8 cellular contexts compared by ENCODE assay signal in the genomic region with DNA sequence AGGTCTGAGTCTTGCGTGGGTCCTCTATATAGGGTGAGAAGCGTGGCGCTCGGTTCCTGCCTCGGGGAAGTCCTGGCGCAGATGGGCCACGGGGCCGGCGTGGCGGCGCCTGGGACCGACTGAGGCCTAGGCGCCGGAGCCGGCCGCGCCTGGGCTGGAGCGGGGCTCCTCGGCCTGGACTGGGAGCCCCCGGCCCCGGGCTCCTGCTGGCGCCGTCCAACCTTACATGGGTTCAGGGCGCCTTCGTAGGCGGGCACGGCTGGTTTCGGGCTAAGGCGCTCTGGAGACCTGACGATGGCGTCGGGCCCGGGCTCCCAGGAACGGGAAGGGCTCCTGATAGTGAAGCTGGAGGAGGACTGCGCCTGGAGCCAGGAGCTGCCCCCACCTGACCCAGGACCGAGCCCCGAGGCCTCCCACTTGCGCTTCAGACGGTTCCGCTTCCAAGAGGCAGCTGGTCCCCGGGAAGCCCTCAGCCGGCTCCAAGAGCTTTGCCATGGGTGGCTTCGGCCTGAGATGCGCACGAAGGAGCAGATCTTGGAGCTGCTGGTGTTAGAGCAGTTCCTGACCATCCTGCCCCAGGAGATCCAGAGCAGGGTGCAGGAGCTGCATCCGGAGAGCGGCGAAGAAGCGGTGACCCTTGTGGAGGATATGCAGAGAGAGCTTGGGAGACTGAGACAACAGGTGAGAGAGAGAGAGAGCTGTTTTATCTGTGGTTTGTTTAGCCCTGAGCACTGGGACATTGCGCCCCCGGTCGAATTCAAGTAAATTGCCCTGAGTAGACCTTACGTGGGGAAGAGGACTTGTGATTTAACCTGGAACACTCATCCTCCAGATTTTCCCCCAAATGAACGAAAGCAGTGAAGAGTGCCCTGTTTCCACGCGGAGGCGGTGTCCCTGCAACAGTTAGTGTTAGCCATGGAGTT. TPM values are rescaled to one million over a fixed set of nuclear protein-coding genes. Genes with fewer than 3 reads are reported as not detected.
DNase-seq lines count a peak whose midpoint lies in the region; TF ChIP-seq lines count a peak whose summit lies in the region.

No MANE protein-coding gene starts in this region.

- H3K4me1 ChIP-seq in HEK293 (ENCODE audit: control insufficient read depth, insufficient read depth, low read length) (no peaks in the 10 kb centered on the region), ascending aorta (peaks cover 12 to 13% of the 10 kb centered on the region in 2 donors), liver (ENCODE audit: control insufficient read depth in 4 of 4, insufficient read depth in 4 of 4, low read length in 3 of 4) (peaks cover 4 to 21% (median 19%) of the 10 kb centered on the region in 4 donors), tibial artery (peaks cover 0 to 34% (median 27%) of the 10 kb centered on the region in 4 donors)

- 5% methylated on average over 57 of the region's 57 CpGs for WGBS in liver

- POLR2A ChIA-PET in HEK293 (lab: Yijun Ruan, JAX), result interaction anchor here (0.7 to 3.0 kb wide), 17 partner anchors 14 to 173 kb away, joined by 3 to 21 read pairs (median 7); a partner anchor contains a TSS

- H3K9me3 ChIP-seq in HEK293 (ENCODE audit: control insufficient read depth, insufficient read depth, low read depth, low read length) (no peaks in the 10 kb centered on the region), ascending aorta (peaks cover 25 to 26% of the 10 kb centered on the region in 2 donors), liver (ENCODE audit: control insufficient read depth in 4 of 4, low read length in 3 of 4) (peaks cover 9 to 15% (median 13%) of the 10 kb centered on the region in 4 donors), tibial artery (peaks cover 0 to 32% (median 10%) of the 10 kb centered on the region in 3 donors)

- no peak for TF ChIP-seq RAD21 in liver (IDR thresholded peaks at IDR 0.05)

- H3K36me3 ChIP-seq in HEK293 (ENCODE audit: control insufficient read depth in 2 of 2, insufficient read depth in 1 of 2, low read length in 2 of 2) (peaks cover 0 to 47% of the 10 kb centered on the region in 2 experiments; a peak in 2 of 3 replicates), ascending aorta (peaks cover 29 to 39% of the 10 kb centered on the region in 2 donors), liver (ENCODE audit: control insufficient read depth in 4 of 4, insufficient read depth in 3 of 4, low read depth in 1 of 4, low read length in 3 of 4) (peaks cover 8 to 30% (median 27%) of the 10 kb centered on the region in 4 donors), tibial artery (peaks cover 34 to 42% (median 39%) of the 10 kb centered on the region in 3 donors)

- DNase-seq in Ammon's horn (ENCODE audit: low spot score) (peak; percentile 20), ascending aorta (ENCODE audit: low spot score in 2 of 2) (no peak), tibial artery (peak in 1 of 2 donors; percentile 56), NCI-H2107 (lab: John Stamatoyannopoulos, UW) (no peak), NCI-H2081 treated with DMSO at 0.1 percent for 48 hours (lab: John Stamatoyannopoulos, UW) (no peak), NOMO-1 treated with dmso at 0.1 percent for 144 hours (lab: John Stamatoyannopoulos, UW; ENCODE audit: unreplicated experiment) (no peak)

- peak overlapping the region; percentile 74 for H3K4me3 ChIP-seq in HEK293 (ENCODE audit: low read depth, low read length)
- H3K4me3 ChIP-seq in ascending aorta, result peak overlapping the region; percentile 92 to 96
- H3K4me3 ChIP-seq in liver (ENCODE audit: low read depth in 1 of 3, low read length in 3 of 3), result peak overlapping the region; percentile 84 to 93 (median 85)
- H3K4me3 ChIP-seq in tibial artery, result peak overlapping the region; percentile 87 to 98

- H3K27me3 ChIP-seq in ascending aorta (no peaks in the 10 kb centered on the region), liver (ENCODE audit: control insufficient read depth in 4 of 4, insufficient read depth in 4 of 4, low read length in 3 of 4) (no peaks in the 10 kb centered on the region), tibial artery (no peaks in the 10 kb centered on the region)

- H3K9ac ChIP-seq in liver (ENCODE audit: low read depth in 1 of 2, low read length in 2 of 2), result peak overlapping the region; percentile 68 to 73

- H3K27ac ChIP-seq in HEK293 (ENCODE audit: extremely low read depth, low read depth, low read length) (peak overlapping the region; percentile 94; the same call in 1 of the 2 replicates), ascending aorta (peak overlapping the region; percentile 95 to 100), liver (ENCODE audit: low read depth in 1 of 2, low read length in 2 of 2) (peak overlapping the region; percentile 98), tibial artery (peak overlapping the region; percentile 97 to 98)

- intact Hi-C loops in ascending aorta (cut with DNase I) (loop anchor here (1.0 to 5.0 kb wide), 5 partner anchors 48 to 175 kb away; a partner anchor contains a TSS), tibial artery (cut with DNase I; ENCODE audit: low total_unique reads) (loop anchor here (10.0 kb wide), 1 partner anchor 49 kb away; a partner anchor contains a TSS)

- no peak for TF ChIP-seq CTCF in HEK293 (tag by site-specific recombination; IDR thresholded peaks at IDR 0.05)
- no peak for TF ChIP-seq CTCF in ascending aorta (IDR thresholded peaks at IDR 0.05)
- TF ChIP-seq CTCF in liver (IDR thresholded peaks at IDR 0.05; ENCODE audit: low read depth, low read length, missing input control), result no peak
- no peak for TF ChIP-seq CTCF in tibial artery (IDR thresholded peaks at IDR 0.05)

- CTCF ChIA-PET in HEK293 (lab: Yijun Ruan, JAX), result interaction anchor here (0.6 to 5.6 kb wide), 3 partner anchors 13 to 100 kb away, joined by 3 to 35 read pairs (median 3); no protein-coding TSS in a partner anchor

TF ChIP-seq in liver, 16 proteins besides CTCF, POLR2A, EP300 and RAD21 (continues in another document):
- TF ChIP-seq GABPA (IDR thresholded peaks at IDR 0.05 in 1 of 2, conservative IDR thresholded peaks at IDR 0.05 in 1 of 2) (no peak), JUND (IDR thresholded peaks at IDR 0.05) (no peak), HNF4G (IDR thresholded peaks at IDR 0.05) (no peak), TAF1 (conservative IDR thresholded peaks at IDR 0.05) (no peak), NR2F2 (IDR thresholded peaks at IDR 0.05) (no peak), YY1 (IDR thresholded peaks at IDR 0.05) (no peak), RXRA (IDR thresholded peaks at IDR 0.05) (no peak), SP1 (IDR thresholded peaks at IDR 0.05) (no peak)
- TF ChIP-seq, protein P1, sequence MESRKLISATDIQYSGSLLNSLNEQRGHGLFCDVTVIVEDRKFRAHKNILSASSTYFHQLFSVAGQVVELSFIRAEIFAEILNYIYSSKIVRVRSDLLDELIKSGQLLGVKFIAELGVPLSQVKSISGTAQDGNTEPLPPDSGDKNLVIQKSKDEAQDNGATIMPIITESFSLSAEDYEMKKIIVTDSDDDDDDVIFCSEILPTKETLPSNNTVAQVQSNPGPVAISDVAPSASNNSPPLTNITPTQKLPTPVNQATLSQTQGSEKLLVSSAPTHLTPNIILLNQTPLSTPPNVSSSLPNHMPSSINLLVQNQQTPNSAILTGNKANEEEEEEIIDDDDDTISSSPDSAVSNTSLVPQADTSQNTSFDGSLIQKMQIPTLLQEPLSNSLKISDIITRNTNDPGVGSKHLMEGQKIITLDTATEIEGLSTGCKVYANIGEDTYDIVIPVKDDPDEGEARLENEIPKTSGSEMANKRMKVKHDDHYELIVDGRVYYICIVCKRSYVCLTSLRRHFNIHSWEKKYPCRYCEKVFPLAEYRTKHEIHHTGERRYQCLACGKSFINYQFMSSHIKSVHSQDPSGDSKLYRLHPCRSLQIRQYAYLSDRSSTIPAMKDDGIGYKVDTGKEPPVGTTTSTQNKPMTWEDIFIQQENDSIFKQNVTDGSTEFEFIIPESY (IDR thresholded peaks at IDR 0.05), result no peak
- TF ChIP-seq, protein P2, sequence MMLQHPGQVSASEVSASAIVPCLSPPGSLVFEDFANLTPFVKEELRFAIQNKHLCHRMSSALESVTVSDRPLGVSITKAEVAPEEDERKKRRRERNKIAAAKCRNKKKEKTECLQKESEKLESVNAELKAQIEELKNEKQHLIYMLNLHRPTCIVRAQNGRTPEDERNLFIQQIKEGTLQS (IDR thresholded peaks at IDR 0.05), result no peak
- TF ChIP-seq, protein P3, sequence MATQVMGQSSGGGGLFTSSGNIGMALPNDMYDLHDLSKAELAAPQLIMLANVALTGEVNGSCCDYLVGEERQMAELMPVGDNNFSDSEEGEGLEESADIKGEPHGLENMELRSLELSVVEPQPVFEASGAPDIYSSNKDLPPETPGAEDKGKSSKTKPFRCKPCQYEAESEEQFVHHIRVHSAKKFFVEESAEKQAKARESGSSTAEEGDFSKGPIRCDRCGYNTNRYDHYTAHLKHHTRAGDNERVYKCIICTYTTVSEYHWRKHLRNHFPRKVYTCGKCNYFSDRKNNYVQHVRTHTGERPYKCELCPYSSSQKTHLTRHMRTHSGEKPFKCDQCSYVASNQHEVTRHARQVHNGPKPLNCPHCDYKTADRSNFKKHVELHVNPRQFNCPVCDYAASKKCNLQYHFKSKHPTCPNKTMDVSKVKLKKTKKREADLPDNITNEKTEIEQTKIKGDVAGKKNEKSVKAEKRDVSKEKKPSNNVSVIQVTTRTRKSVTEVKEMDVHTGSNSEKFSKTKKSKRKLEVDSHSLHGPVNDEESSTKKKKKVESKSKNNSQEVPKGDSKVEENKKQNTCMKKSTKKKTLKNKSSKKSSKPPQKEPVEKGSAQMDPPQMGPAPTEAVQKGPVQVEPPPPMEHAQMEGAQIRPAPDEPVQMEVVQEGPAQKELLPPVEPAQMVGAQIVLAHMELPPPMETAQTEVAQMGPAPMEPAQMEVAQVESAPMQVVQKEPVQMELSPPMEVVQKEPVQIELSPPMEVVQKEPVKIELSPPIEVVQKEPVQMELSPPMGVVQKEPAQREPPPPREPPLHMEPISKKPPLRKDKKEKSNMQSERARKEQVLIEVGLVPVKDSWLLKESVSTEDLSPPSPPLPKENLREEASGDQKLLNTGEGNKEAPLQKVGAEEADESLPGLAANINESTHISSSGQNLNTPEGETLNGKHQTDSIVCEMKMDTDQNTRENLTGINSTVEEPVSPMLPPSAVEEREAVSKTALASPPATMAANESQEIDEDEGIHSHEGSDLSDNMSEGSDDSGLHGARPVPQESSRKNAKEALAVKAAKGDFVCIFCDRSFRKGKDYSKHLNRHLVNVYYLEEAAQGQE (IDR thresholded peaks at IDR 0.05), result no peak
- TF ChIP-seq, protein P4, sequence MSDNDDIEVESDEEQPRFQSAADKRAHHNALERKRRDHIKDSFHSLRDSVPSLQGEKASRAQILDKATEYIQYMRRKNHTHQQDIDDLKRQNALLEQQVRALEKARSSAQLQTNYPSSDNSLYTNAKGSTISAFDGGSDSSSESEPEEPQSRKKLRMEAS (IDR thresholded peaks at IDR 0.05), result no peak

RNA-seq across cellular contexts. Expression of a gene that starts 0.5 kb away (rescaled TPM):
- 61.8 TPM for total RNA-seq in ascending aorta
- 10 to 100 TPM; 17.2 to 27.3 TPM for total RNA-seq in liver
- polyA plus RNA-seq in liver, result 1 to 10 TPM; 6.3 to 9.4 TPM

RNA-seq across cellular contexts. Expression of a gene that starts 21.4 kb away (rescaled TPM):
- total RNA-seq in ascending aorta (1.6 TPM), liver (1 to 10 TPM; 1.8 to 2.6 TPM)
- under 1 TPM; 0.58 to 0.71 TPM for polyA plus RNA-seq in liver

RNA-seq across cellular contexts. Expression of a gene that starts 21.5 kb away (rescaled TPM):
- 8.3 TPM for total RNA-seq in ascending aorta
- 10 to 100 TPM; 11.0 to 17.2 TPM for total RNA-seq in liver
- 1 to 10 TPM; 4.9 to 8.6 TPM for polyA plus RNA-seq in liver

RNA-seq across cellular contexts. Expression of a gene that starts 27.4 kb away (rescaled TPM):
- total RNA-seq in ascending aorta (1.1 TPM), liver (1 to 10 TPM; 1.2 to 3.3 TPM)
- polyA plus RNA-seq in liver, result under 1 TPM; 0.33 to 0.36 TPM

RNA-seq across cellular contexts. Expression of a gene that starts 48.8 kb away (rescaled TPM):
- total RNA-seq in ascending aorta, result 14.6 TPM
- total RNA-seq in liver, result 1 to 10 TPM; 4.5 to 5.3 TPM
- polyA plus RNA-seq in liver, result 1 to 10 TPM; 1.8 to 2.3 TPM
